1 cellular context compared by ENCODE assay signal in genomic region chr4:70705856-70706461, GRCh38.
TF ChIP-seq lines count a peak whose summit lies in the region.

No MANE protein-coding gene starts in this region.

TF ChIP-seq in SK-N-SH, 30 proteins besides CTCF, POLR2A, EP300 and RAD21 (continued from another document):
- no peak for TF ChIP-seq ZBTB33 (IDR thresholded peaks at IDR 0.05; ENCODE audit: borderline replicate concordance, low read depth)
- no peak for TF ChIP-seq FOXJ3 (CRISPR knock-in tag; IDR thresholded peaks at IDR 0.05)
- no peak for TF ChIP-seq RCOR1 (IDR thresholded peaks at IDR 0.05; ENCODE audit: low read length)
- no peak for TF ChIP-seq IRF3 (IDR thresholded peaks at IDR 0.05; ENCODE audit: low read depth, low read length)
